1 cellular context compared by ENCODE assay signal in the genomic region with DNA sequence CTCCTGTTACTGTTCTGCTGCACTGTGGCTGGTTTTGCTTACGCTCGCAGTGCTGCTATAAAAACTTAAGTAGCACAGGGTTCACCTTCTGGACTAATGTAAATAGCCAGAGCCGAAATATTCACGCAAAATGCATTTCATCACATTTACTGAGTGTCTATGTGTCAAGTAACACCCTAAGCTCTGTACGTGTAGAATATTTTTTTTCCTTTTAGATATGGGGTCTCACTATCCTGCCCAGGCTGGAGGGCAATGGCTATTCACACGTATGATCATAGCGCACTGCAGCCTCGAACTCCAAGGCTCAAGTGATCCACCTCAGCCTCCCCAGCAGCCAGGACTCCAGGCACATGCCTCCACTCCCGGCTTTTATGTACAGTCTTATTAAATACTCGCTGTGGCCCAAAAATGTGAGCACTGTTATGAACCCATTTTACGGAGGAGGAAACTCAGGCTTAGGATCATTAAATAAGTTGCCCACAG.
TF ChIP-seq lines count a peak whose summit lies in the region.

No MANE protein-coding gene starts in this region.

TF ChIP-seq in HCT116, 20 proteins besides CTCF, POLR2A, EP300 and RAD21 (continued from another document):
- TF ChIP-seq, protein P1, sequence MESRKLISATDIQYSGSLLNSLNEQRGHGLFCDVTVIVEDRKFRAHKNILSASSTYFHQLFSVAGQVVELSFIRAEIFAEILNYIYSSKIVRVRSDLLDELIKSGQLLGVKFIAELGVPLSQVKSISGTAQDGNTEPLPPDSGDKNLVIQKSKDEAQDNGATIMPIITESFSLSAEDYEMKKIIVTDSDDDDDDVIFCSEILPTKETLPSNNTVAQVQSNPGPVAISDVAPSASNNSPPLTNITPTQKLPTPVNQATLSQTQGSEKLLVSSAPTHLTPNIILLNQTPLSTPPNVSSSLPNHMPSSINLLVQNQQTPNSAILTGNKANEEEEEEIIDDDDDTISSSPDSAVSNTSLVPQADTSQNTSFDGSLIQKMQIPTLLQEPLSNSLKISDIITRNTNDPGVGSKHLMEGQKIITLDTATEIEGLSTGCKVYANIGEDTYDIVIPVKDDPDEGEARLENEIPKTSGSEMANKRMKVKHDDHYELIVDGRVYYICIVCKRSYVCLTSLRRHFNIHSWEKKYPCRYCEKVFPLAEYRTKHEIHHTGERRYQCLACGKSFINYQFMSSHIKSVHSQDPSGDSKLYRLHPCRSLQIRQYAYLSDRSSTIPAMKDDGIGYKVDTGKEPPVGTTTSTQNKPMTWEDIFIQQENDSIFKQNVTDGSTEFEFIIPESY (IDR thresholded peaks at IDR 0.05; ENCODE audit: extremely low read depth, insufficient replicate concordance, low read length), result no peak
- TF ChIP-seq CBX3 (IDR thresholded peaks at IDR 0.05; ENCODE audit: low read depth) (no peak), CEBPB (IDR thresholded peaks at IDR 0.05; ENCODE audit: low read depth) (no peak), ELF1 (IDR thresholded peaks at IDR 0.05; ENCODE audit: borderline replicate concordance, low read depth) (no peak)
